Comparison of ENCODE assay signal across 23 cellular contexts in genomic region chr20:3801846-3802245, GRCh38. TPM values are rescaled to one million over a fixed set of nuclear protein-coding genes. Genes with fewer than 3 reads are reported as not detected.
DNase-seq lines count a peak whose midpoint lies in the region; ATAC-seq and TF ChIP-seq lines count a peak whose summit lies in the region.
"Had no signal": no experiment of that assay in that cellular context is flagged by ENCODE, and none has a peak within 500 bp of the region (broad histone marks: within the 10 kb centered on the region; RNA-seq: fewer than 3 reads in every experiment).

No MANE protein-coding gene starts in this region.

- DNase-seq in CD4-positive, alpha-beta T cell, result no peak
- DNase-seq in dorsolateral prefrontal cortex (no peak), neuronal stem cell (ENCODE audit: low spot score) (no peak), NCI-H2196 (lab: John Stamatoyannopoulos, UW; ENCODE audit: unreplicated experiment) (no peak), GOT3 (lab: John Stamatoyannopoulos, UW) (no peak)
- DNase-seq: activated effector memory CD4-positive, alpha-beta T cell treated with Interleukin-2 at 50 U/mL for 16 hours; BE2C; erythroblast; HCEC 1CT; NCI-H1105 treated with DMSO at 0.1 percent for 48 hours; NCI-H526; RPMI8226; small intestine; stimulated activated CD4-positive, alpha-beta T cell treated with anti-CD3 and anti-CD28 coated beads, Interleukin-2, amount 100 ng/mL, for 48 hours; stimulated activated naive CD8-positive, alpha-beta T cell treated with anti-CD3 and anti-CD28 coated beads, Interleukin-15, amount 100 ng/mL, for 72 hours; trophoblast cell had no signal

- H3K36me3 ChIP-seq in BLaER1 (peaks cover 79% of the 10 kb centered on the region), neuronal stem cell (replicated peaks in 1 of 2; ENCODE audit: control insufficient read depth in 2 of 2, insufficient read depth in 2 of 2, low read length in 2 of 2) (peaks cover 26 to 59% of the 10 kb centered on the region in 2 donors), gastroesophageal sphincter (peaks cover 0 to 84% of the 10 kb centered on the region in 2 donors)

- no peak overlapping the region for H2BK120ac ChIP-seq in neuronal stem cell (ENCODE audit: low read depth, low read length)

- peaks cover 3% of the 10 kb centered on the region for H3K79me1 ChIP-seq in neuronal stem cell (ENCODE audit: low read depth, low read length)

- no peak overlapping the region for H2AFZ ChIP-seq in neuronal stem cell (ENCODE audit: low read length)

- no peak for TF ChIP-seq CTCF in CD4-positive, alpha-beta T cell (IDR thresholded peaks at IDR 0.05)
- no peak for TF ChIP-seq CTCF in dorsolateral prefrontal cortex (IDR thresholded peaks at IDR 0.05 in 54 of 56, conservative IDR thresholded peaks at IDR 0.05 in 2 of 56; ENCODE audit: low read depth in 1 of 56, partially characterized antibody in 56 of 56)
- TF ChIP-seq CTCF in gastroesophageal sphincter (IDR thresholded peaks at IDR 0.05), result no peak

- H3K4me3 Mint-ChIP-seq in CD4-positive, alpha-beta T cell, result no peak overlapping the region
- H3K4me3 Mint-ChIP-seq: stimulated activated naive CD8-positive, alpha-beta T cell treated with anti-CD3 and anti-CD28 coated beads, Interleukin-15, amount 100 ng/mL, for 72 hours had no signal

- H3K9me3 Mint-ChIP-seq in CD4-positive, alpha-beta T cell, result no peaks in the 10 kb centered on the region
- H3K9me3 Mint-ChIP-seq: nephron; stimulated activated naive CD8-positive, alpha-beta T cell treated with anti-CD3 and anti-CD28 coated beads, Interleukin-15, amount 100 ng/mL, for 72 hours had no signal

- H3K27ac Mint-ChIP-seq in CD4-positive, alpha-beta T cell, result peak overlapping the region; percentile 95
- H3K27ac Mint-ChIP-seq: progenitor cell of endocrine pancreas had no signal

- peaks cover 95% of the 10 kb centered on the region for H3K36me3 Mint-ChIP-seq in CD4-positive, alpha-beta T cell (ENCODE audit: low read depth)

- no peaks in the 10 kb centered on the region for H3K27me3 Mint-ChIP-seq in CD4-positive, alpha-beta T cell
- H3K27me3 Mint-ChIP-seq: progenitor cell of endocrine pancreas; stimulated activated naive CD8-positive, alpha-beta T cell treated with anti-CD3 and anti-CD28 coated beads, Interleukin-15, amount 100 ng/mL, for 72 hours had no signal

- H3K27ac ChIP-seq in BLaER1, result peak overlapping the region; percentile 24; the same call in 1 of the 2 replicates
- H3K27ac ChIP-seq in CD4-positive, alpha-beta T cell (ENCODE audit: low read depth, low read length), result peak overlapping the region; percentile 78
- peak overlapping the region in 38 of 59 donors; percentile 2 to 99 (median 64) for H3K27ac ChIP-seq in dorsolateral prefrontal cortex
- no peak overlapping the region for H3K27ac ChIP-seq in neuronal stem cell (replicated peaks; ENCODE audit: low read length)
- H3K27ac ChIP-seq in gastroesophageal sphincter, result peak overlapping the region in 2 of 4 donors; percentile 96 to 99
- H3K27ac ChIP-seq: adrenal gland had no signal

- H3K9ac ChIP-seq in BLaER1 (no peak overlapping the region), neuronal stem cell (ENCODE audit: low read depth, low read length, poor library complexity) (no peak overlapping the region)

- WGBS in neuronal stem cell (ENCODE audit: extremely low coverage in 2 of 2, insufficient read length in 2 of 2, insufficient replicate concordance in 1 of 2), 2 donors, result no CpG with 5 or more reads among the region's 13 CpGs
- WGBS in gastroesophageal sphincter (ENCODE audit: low coverage in 1 of 2), 2 donors, result 98% methylated on average over 8 of the region's 13 CpGs; no CpG with 5 or more reads in 1 of the 2 donors

- peak overlapping the region; percentile 47 for H2AK5ac ChIP-seq in neuronal stem cell (ENCODE audit: low read depth, low read length)

- peak overlapping the region; percentile 48 for H3K23ac ChIP-seq in neuronal stem cell (ENCODE audit: low read depth, low read length, poor library complexity)

- no peak overlapping the region for H2BK12ac ChIP-seq in neuronal stem cell (ENCODE audit: low read length)

- CTCF ChIA-PET in CD4-positive, alpha-beta T cell (lab: Charles Lee), result no interaction called here

- no peak overlapping the region for H3K4me3 ChIP-seq in BLaER1
- H3K4me3 ChIP-seq in dorsolateral prefrontal cortex, result no peak overlapping the region
- no peak overlapping the region for H3K4me3 ChIP-seq in neuronal stem cell (ENCODE audit: low read length in 2 of 2)
- H3K4me3 ChIP-seq in gastroesophageal sphincter, result no peak overlapping the region
- H3K4me3 ChIP-seq: adrenal gland had no signal

- no peak for TF ChIP-seq POLR2A in gastroesophageal sphincter (IDR thresholded peaks at IDR 0.05)

- no peak overlapping the region for H2BK5ac ChIP-seq in neuronal stem cell (ENCODE audit: low read length)

- H4K91ac ChIP-seq in neuronal stem cell (ENCODE audit: low read depth, low read length, poor library complexity), result no peak overlapping the region

- H4K20me1 ChIP-seq in BLaER1, result peaks cover 2% of the 10 kb centered on the region; the same call in 1 of the 2 replicates

- TF ChIP-seq EP300 in gastroesophageal sphincter (IDR thresholded peaks at IDR 0.05), result no peak

- intact Hi-C loops in CD4-positive, alpha-beta T cell (cut with DNase I, micrococcal nuclease), result no loop called here
- intact Hi-C loops in dorsolateral prefrontal cortex (cut with DNase I), result no loop called here

- peaks cover 77% of the 10 kb centered on the region for H3K4me1 ChIP-seq in BLaER1
- H3K4me1 ChIP-seq in neuronal stem cell (ENCODE audit: control insufficient read depth in 2 of 2, insufficient read depth in 1 of 2, low read depth in 1 of 2, low read length in 2 of 2), result peaks cover 27 to 30% of the 10 kb centered on the region in 2 donors
- H3K4me1 ChIP-seq in gastroesophageal sphincter, result peaks cover 0 to 81% (median 32%) of the 10 kb centered on the region in 3 donors

- H2BK15ac ChIP-seq in neuronal stem cell (ENCODE audit: low read length), result no peak overlapping the region

- no peak for ATAC-seq in CD4-positive, alpha-beta T cell (ENCODE audit: poor library complexity)
- no peak for ATAC-seq in gastroesophageal sphincter
- ATAC-seq: stimulated activated naive CD8-positive, alpha-beta T cell treated with anti-CD3 and anti-CD28 coated beads, Interleukin-15, amount 100 ng/mL, for 72 hours had no signal

- peak overlapping the region; percentile 6 for H4K8ac ChIP-seq in neuronal stem cell (ENCODE audit: low read depth, low read length)

- H3K14ac ChIP-seq in neuronal stem cell (ENCODE audit: low read length), result no peak overlapping the region

- no peaks in the 10 kb centered on the region for H3K27me3 ChIP-seq in BLaER1
- H3K27me3 ChIP-seq in CD4-positive, alpha-beta T cell (ENCODE audit: control insufficient read depth, insufficient read depth, low read length), result no peaks in the 10 kb centered on the region
- no peaks in the 10 kb centered on the region for H3K27me3 ChIP-seq in dorsolateral prefrontal cortex
- H3K27me3 ChIP-seq in neuronal stem cell (ENCODE audit: control insufficient read depth in 3 of 3, insufficient read depth in 3 of 3, low read depth in 1 of 3, low read length in 3 of 3), result no peaks in the 10 kb centered on the region
- no peaks in the 10 kb centered on the region for H3K27me3 ChIP-seq in gastroesophageal sphincter
- H3K27me3 ChIP-seq: adrenal gland, BE2C had no signal

- H3K4ac ChIP-seq in neuronal stem cell (ENCODE audit: low read length), result no peak overlapping the region

- POLR2A ChIA-PET in CD4-positive, alpha-beta T cell (lab: Charles Lee), result interaction anchor here (1.3 to 3.5 kb wide), 4 partner anchors 9 to 20 kb away, joined by 3 to 88 read pairs (median 4); partner anchors contain the start of gene SPEF1

- H3K9me3 ChIP-seq in BLaER1, result no peaks in the 10 kb centered on the region
- H3K9me3 ChIP-seq in CD4-positive, alpha-beta T cell (ENCODE audit: control insufficient read depth, low read length), result no peaks in the 10 kb centered on the region
- H3K9me3 ChIP-seq in neuronal stem cell (replicated peaks in 1 of 2; ENCODE audit: control insufficient read depth in 2 of 2, insufficient read depth in 1 of 2, low read depth in 1 of 2, low read length in 2 of 2), result no peaks in the 10 kb centered on the region
- H3K9me3 ChIP-seq in gastroesophageal sphincter, result peaks cover 0 to 5% (median 0%) of the 10 kb centered on the region in 3 donors
- H3K9me3 ChIP-seq: adrenal gland, BE2C had no signal

- no peak overlapping the region for H3K18ac ChIP-seq in neuronal stem cell (ENCODE audit: low read length)

- H3K4me1 Mint-ChIP-seq in CD4-positive, alpha-beta T cell (ENCODE audit: low read depth), result peaks cover 81% of the 10 kb centered on the region

- H3K4me2 ChIP-seq in BLaER1, result peak overlapping the region; percentile 67
- H3K4me2 ChIP-seq in neuronal stem cell (ENCODE audit: insufficient read depth, low read length, poor library complexity, severe bottlenecking), result no peak overlapping the region

RNA-seq across cellular contexts. Expression of gene CDC25B, which starts 5.7 kb away (rescaled TPM):
- total RNA-seq in CD4-positive, alpha-beta T cell, result 100 to 1,000 TPM; 144 TPM
- 10 to 100 TPM; 30.5 to 72.6 (median 46.2) TPM for total RNA-seq in dorsolateral prefrontal cortex
- polyA plus RNA-seq in neuronal stem cell (2013, experiment 1 of 2), result 31.6 TPM
- 31.4 TPM for polyA plus RNA-seq in neuronal stem cell (2013, experiment 2 of 2)
- total RNA-seq in gastroesophageal sphincter, result 10 to 100 TPM; 14.5 to 39.7 (median 38.4) TPM

RNA-seq across cellular contexts. Expression of gene CENPB, which starts 15.3 kb away (rescaled TPM):
- total RNA-seq in CD4-positive, alpha-beta T cell, result 10 to 100 TPM; 25.1 to 25.3 TPM
- total RNA-seq in dorsolateral prefrontal cortex (100 to 1,000 TPM in 20 of 120 experiments, 10 to 100 TPM in 100; 53.5 to 178 (median 74.0) TPM), gastroesophageal sphincter (100 to 1,000 TPM; 134 to 200 (median 139) TPM)
- polyA plus RNA-seq in neuronal stem cell (2013, experiment 1 of 2), result 21.7 TPM
- 21.0 TPM for polyA plus RNA-seq in neuronal stem cell (2013, experiment 2 of 2)

RNA-seq across cellular contexts. Expression of gene AP5S1, which starts 18.5 kb away (rescaled TPM):
- total RNA-seq in CD4-positive, alpha-beta T cell, result 1 to 10 TPM; 6.0 TPM
- total RNA-seq in dorsolateral prefrontal cortex (10 to 100 TPM in 119 of 120 experiments, 1 to 10 TPM in 1; 9.8 to 22.0 (median 15.9) TPM), gastroesophageal sphincter (10 to 100 TPM; 10.4 to 12.1 (median 11.0) TPM)
- polyA plus RNA-seq in neuronal stem cell (2013, experiment 1 of 2), result 1.3 TPM
- 1.3 TPM for polyA plus RNA-seq in neuronal stem cell (2013, experiment 2 of 2)

RNA-seq across cellular contexts. Expression of gene SPEF1, which starts 20.6 kb away (rescaled TPM):
- not detected for total RNA-seq in CD4-positive, alpha-beta T cell
- total RNA-seq in dorsolateral prefrontal cortex, result 10 to 100 TPM in 3 of 120 experiments, 1 to 10 TPM in 117; 2.0 to 11.0 (median 5.3) TPM
- polyA plus RNA-seq in neuronal stem cell (2013, experiment 1 of 2), result 0.13 TPM
- polyA plus RNA-seq in neuronal stem cell (2013, experiment 2 of 2), result 0.21 TPM
- total RNA-seq in gastroesophageal sphincter, result not detected
- total RNA-seq: kidney epithelial cell, mesenteric fat pad had no signal

RNA-seq across cellular contexts. Expression of gene ADISSP, which starts 34.3 kb away (rescaled TPM):
- total RNA-seq in CD4-positive, alpha-beta T cell, result 10 to 100 TPM; 11.2 to 11.6 TPM
- total RNA-seq in dorsolateral prefrontal cortex (10 to 100 TPM; 19.0 to 45.5 (median 31.1) TPM), gastroesophageal sphincter (10 to 100 TPM; 36.1 to 74.7 (median 59.3) TPM)
- polyA plus RNA-seq in neuronal stem cell (2013, experiment 1 of 2), result 57.7 TPM
- polyA plus RNA-seq in neuronal stem cell (2013, experiment 2 of 2), result 57.2 TPM
